ENCODE assay signal across 8 cellular contexts in genomic region chr4:106046083-106046482, GRCh38.
"Had no signal": no experiment of that assay in that cellular context is flagged by ENCODE, and none has a peak within 500 bp of the region (broad histone marks: within the 10 kb centered on the region; RNA-seq: fewer than 3 reads in every experiment).

No MANE protein-coding gene starts in this region.

- H3K9me3 Mint-ChIP-seq: GM23338, HFFc6 had no signal

- H3K36me3 ChIP-seq: HAP-1 had no signal

- FAIRE-seq: HTR-8/SVneo had no signal

- H3K9ac ChIP-seq: KMS-11 had no signal

- H3K27ac ChIP-seq: KMS-11 had no signal

- H3K27ac Mint-ChIP-seq: GM23338, HFFc6 had no signal

- H3K9me3 ChIP-seq: HAP-1 had no signal

- H3K4me3 Mint-ChIP-seq: GM23338, HFFc6 had no signal

- H3K4me3 ChIP-seq: GM23338, HAP-1 had no signal

- ATAC-seq: GM23338, HCT116 had no signal

- H3K4me1 ChIP-seq: HAP-1 had no signal

- H3K4me2 ChIP-seq: GM23338, KMS-11 had no signal

- DNase-seq: H7, HFFc6, KBM-7 had no signal

- H2AFZ ChIP-seq: GM23338 had no signal
